ENCODE assay signal across 1 cellular context in the genomic region with DNA sequence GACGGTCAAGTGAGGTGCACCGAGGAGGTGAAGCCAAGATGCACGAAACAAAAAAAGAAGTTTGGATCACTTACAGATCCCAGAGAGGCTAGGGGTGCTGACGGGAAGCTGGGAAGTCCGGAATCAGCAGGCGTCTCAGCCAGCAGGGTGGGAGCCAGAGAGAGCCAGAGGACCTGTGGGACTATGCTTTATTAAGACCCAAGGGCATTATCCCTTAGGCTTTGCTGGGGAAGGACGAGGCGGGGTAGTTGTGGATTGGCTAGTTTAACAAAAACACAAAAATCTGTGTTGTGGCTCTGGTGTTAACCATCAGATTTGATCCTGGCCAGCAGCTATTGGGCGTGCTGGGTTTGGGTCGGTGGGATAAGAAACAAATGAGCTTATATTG.
TF ChIP-seq lines count a peak whose summit lies in the region.

No MANE protein-coding gene starts in this region.

TF ChIP-seq in SK-N-SH, 30 proteins besides CTCF, POLR2A, EP300 and RAD21:
- TF ChIP-seq PBX3 (IDR thresholded peaks at IDR 0.05) (no peak), GATA2 (CRISPR knock-in tag; IDR thresholded peaks at IDR 0.05) (peak; percentile 34; the same call in 1 of the 2 replicates)
- TF ChIP-seq, protein P1, sequence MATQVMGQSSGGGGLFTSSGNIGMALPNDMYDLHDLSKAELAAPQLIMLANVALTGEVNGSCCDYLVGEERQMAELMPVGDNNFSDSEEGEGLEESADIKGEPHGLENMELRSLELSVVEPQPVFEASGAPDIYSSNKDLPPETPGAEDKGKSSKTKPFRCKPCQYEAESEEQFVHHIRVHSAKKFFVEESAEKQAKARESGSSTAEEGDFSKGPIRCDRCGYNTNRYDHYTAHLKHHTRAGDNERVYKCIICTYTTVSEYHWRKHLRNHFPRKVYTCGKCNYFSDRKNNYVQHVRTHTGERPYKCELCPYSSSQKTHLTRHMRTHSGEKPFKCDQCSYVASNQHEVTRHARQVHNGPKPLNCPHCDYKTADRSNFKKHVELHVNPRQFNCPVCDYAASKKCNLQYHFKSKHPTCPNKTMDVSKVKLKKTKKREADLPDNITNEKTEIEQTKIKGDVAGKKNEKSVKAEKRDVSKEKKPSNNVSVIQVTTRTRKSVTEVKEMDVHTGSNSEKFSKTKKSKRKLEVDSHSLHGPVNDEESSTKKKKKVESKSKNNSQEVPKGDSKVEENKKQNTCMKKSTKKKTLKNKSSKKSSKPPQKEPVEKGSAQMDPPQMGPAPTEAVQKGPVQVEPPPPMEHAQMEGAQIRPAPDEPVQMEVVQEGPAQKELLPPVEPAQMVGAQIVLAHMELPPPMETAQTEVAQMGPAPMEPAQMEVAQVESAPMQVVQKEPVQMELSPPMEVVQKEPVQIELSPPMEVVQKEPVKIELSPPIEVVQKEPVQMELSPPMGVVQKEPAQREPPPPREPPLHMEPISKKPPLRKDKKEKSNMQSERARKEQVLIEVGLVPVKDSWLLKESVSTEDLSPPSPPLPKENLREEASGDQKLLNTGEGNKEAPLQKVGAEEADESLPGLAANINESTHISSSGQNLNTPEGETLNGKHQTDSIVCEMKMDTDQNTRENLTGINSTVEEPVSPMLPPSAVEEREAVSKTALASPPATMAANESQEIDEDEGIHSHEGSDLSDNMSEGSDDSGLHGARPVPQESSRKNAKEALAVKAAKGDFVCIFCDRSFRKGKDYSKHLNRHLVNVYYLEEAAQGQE (IDR thresholded peaks at IDR 0.05; ENCODE audit: low read depth, low read length): no peak
TF ChIP-seq in SK-N-SH: peak in this region for 1.
